In the genomic region with DNA sequence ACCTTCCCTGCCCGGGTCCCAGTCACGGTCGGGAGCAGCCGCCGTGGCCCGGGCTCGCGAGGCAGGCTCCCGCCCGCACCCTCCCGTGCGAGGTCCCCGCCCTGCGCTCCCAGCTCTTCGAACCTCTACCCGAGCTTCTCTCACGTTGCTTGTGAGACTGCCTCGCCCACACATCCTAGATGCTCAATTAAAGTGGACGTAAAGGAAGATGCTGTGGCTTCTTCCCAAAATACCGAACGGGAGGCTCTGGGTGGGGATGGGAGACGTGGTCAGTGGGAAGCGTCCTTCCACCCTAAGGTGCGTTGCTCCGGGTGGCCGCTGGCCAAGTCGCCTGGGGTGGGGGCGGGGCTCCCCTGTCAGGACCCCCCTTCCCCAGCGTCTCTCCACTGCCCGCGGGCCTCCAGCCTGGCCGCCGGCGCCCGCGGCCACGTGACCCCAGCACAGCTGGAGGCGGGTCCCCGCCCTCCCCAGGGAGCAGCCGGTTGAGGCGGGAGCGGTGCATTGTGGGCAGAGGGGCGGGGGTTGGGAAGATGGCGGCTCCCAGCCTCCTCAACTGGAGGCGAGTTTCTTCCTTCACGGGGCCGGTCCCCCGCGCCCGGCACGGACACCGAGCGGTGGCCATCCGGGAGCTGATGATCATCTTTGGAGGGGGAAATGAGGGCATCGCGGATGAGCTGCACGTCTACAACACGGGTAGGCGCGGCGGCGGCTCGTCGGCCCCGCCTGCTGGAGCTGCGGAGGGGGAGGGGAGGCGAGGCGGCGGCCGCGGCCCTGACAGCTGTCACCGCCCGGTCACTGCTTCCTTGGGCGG, we compare ENCODE assay signal across 1 cellular context.
TF ChIP-seq lines count a peak whose summit lies in the region.

A gene (plus strand): TSS at position 501 of the 811 bp plus-strand sequence. CDS start 30 bp downstream, at position 531.

TF ChIP-seq in HCT116, 20 proteins besides CTCF, POLR2A, EP300 and RAD21 (continued from another document):
- TF ChIP-seq, protein P1, sequence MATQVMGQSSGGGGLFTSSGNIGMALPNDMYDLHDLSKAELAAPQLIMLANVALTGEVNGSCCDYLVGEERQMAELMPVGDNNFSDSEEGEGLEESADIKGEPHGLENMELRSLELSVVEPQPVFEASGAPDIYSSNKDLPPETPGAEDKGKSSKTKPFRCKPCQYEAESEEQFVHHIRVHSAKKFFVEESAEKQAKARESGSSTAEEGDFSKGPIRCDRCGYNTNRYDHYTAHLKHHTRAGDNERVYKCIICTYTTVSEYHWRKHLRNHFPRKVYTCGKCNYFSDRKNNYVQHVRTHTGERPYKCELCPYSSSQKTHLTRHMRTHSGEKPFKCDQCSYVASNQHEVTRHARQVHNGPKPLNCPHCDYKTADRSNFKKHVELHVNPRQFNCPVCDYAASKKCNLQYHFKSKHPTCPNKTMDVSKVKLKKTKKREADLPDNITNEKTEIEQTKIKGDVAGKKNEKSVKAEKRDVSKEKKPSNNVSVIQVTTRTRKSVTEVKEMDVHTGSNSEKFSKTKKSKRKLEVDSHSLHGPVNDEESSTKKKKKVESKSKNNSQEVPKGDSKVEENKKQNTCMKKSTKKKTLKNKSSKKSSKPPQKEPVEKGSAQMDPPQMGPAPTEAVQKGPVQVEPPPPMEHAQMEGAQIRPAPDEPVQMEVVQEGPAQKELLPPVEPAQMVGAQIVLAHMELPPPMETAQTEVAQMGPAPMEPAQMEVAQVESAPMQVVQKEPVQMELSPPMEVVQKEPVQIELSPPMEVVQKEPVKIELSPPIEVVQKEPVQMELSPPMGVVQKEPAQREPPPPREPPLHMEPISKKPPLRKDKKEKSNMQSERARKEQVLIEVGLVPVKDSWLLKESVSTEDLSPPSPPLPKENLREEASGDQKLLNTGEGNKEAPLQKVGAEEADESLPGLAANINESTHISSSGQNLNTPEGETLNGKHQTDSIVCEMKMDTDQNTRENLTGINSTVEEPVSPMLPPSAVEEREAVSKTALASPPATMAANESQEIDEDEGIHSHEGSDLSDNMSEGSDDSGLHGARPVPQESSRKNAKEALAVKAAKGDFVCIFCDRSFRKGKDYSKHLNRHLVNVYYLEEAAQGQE (IDR thresholded peaks at IDR 0.05; ENCODE audit: low read depth), result no peak
- TF ChIP-seq, protein P2, sequence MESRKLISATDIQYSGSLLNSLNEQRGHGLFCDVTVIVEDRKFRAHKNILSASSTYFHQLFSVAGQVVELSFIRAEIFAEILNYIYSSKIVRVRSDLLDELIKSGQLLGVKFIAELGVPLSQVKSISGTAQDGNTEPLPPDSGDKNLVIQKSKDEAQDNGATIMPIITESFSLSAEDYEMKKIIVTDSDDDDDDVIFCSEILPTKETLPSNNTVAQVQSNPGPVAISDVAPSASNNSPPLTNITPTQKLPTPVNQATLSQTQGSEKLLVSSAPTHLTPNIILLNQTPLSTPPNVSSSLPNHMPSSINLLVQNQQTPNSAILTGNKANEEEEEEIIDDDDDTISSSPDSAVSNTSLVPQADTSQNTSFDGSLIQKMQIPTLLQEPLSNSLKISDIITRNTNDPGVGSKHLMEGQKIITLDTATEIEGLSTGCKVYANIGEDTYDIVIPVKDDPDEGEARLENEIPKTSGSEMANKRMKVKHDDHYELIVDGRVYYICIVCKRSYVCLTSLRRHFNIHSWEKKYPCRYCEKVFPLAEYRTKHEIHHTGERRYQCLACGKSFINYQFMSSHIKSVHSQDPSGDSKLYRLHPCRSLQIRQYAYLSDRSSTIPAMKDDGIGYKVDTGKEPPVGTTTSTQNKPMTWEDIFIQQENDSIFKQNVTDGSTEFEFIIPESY (IDR thresholded peaks at IDR 0.05; ENCODE audit: extremely low read depth, insufficient replicate concordance, low read length), result no peak
- no peak for TF ChIP-seq EZH2phosphoT487 (IDR thresholded peaks at IDR 0.05; ENCODE audit: borderline replicate concordance)
- TF ChIP-seq SRF (IDR thresholded peaks at IDR 0.05; ENCODE audit: low read depth), result no peak
- peak; percentile 47; the same call in 1 of the 2 replicates for TF ChIP-seq ZFX (IDR thresholded peaks at IDR 0.05)
- TF ChIP-seq CEBPB (IDR thresholded peaks at IDR 0.05; ENCODE audit: low read depth), result no peak
- TF ChIP-seq YY1 (IDR thresholded peaks at IDR 0.05; ENCODE audit: extremely low read depth, insufficient replicate concordance, low read depth, low read length), result peak; percentile 93
- peak; percentile 61 for TF ChIP-seq SP1 (IDR thresholded peaks at IDR 0.05; ENCODE audit: low read depth)
- no peak for TF ChIP-seq TCF7L2 (IDR thresholded peaks at IDR 0.05; ENCODE audit: borderline replicate concordance, extremely low read depth, insufficient read depth, insufficient read length)
- TF ChIP-seq ELF1 (IDR thresholded peaks at IDR 0.05; ENCODE audit: borderline replicate concordance, low read depth), result no peak
- no peak for TF ChIP-seq EZH2 (IDR thresholded peaks at IDR 0.05)
- TF ChIP-seq SIN3A (IDR thresholded peaks at IDR 0.05; ENCODE audit: low read depth), result peak; percentile 97
- TF ChIP-seq, protein P3, sequence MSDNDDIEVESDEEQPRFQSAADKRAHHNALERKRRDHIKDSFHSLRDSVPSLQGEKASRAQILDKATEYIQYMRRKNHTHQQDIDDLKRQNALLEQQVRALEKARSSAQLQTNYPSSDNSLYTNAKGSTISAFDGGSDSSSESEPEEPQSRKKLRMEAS (IDR thresholded peaks at IDR 0.05), result peak; percentile 93
